10 cellular contexts compared by ENCODE assay signal in genomic region chr17:7019406-7019805, GRCh38. TPM values are rescaled to one million over a fixed set of nuclear protein-coding genes. Genes with fewer than 3 reads are reported as not detected.
DNase-seq lines count a peak whose midpoint lies in the region; TF ChIP-seq lines count a peak whose summit lies in the region.
"Had no signal": no experiment of that assay in that cellular context is flagged by ENCODE, and none has a peak within 500 bp of the region (broad histone marks: within the 10 kb centered on the region; RNA-seq: fewer than 3 reads in every experiment).

No MANE protein-coding gene starts in this region.

- H3K4me1 Mint-ChIP-seq in HFFc6 (ENCODE audit: low read depth): peaks cover 26% of the 10 kb centered on the region

- CTCF ChIA-PET in mammary epithelial cell (lab: Charles Lee; ENCODE audit: low non-redundant PET): no interaction called here

- H3K4me2 ChIP-seq in mammary epithelial cell (ENCODE audit: insufficient read depth, low read depth, low read length): peak overlapping the region; percentile 77
- no peak overlapping the region for H3K4me2 ChIP-seq in trophoblast cell (ENCODE audit: low read length)

- no peak for DNase-seq in HFFc6
- no peak for DNase-seq in mammary epithelial cell
- no peak for DNase-seq in lower leg skin (ENCODE audit: low spot score in 2 of 2)
- no peak for DNase-seq in NCI-H1436 (lab: John Stamatoyannopoulos, UW)
- DNase-seq in NCI-H2227 treated with DMSO at 0.1 percent for 48 hours (lab: John Stamatoyannopoulos, UW): no peak
- no peak for DNase-seq in trophoblast cell
- DNase-seq in C1 segment of cervical spinal cord (lab: John Stamatoyannopoulos, UW): no peak
- DNase-seq: activated CD4-positive, alpha-beta T cell treated with anti-CD3 and anti-CD28 coated beads, Interleukin-2, amount 10 ng/mL, durations not matched to agents 7 days and 5 days; brain microvascular endothelial cell had no signal

- no peak overlapping the region for H3K9ac ChIP-seq in mammary epithelial cell (ENCODE audit: insufficient read depth, low read length)
- peak overlapping the region; percentile 94 to 97 for H3K9ac ChIP-seq in stomach smooth muscle (ENCODE audit: low read length in 2 of 2)
- no peak overlapping the region for H3K9ac ChIP-seq in trophoblast cell (ENCODE audit: low read length)

- H3K27ac Mint-ChIP-seq in HFFc6: peak overlapping the region; percentile 61

- no peak overlapping the region for H2BK12ac ChIP-seq in trophoblast cell (ENCODE audit: low read length)

- no peak overlapping the region for H2BK5ac ChIP-seq in trophoblast cell (ENCODE audit: low read depth, low read length, poor library complexity)

- no peaks in the 10 kb centered on the region for H3K36me3 ChIP-seq in mammary epithelial cell (ENCODE audit: insufficient read depth, low read length)
- peaks cover 2 to 9% of the 10 kb centered on the region in 2 donors for H3K36me3 ChIP-seq in stomach smooth muscle (ENCODE audit: control insufficient read depth in 2 of 2, insufficient read depth in 2 of 2, low read length in 2 of 2)
- peaks cover 12% of the 10 kb centered on the region in 2 experiments for H3K36me3 ChIP-seq in trophoblast cell (ENCODE audit: control insufficient read depth in 1 of 2, insufficient read depth in 2 of 2, low read length in 2 of 2)
- H3K36me3 ChIP-seq: brain microvascular endothelial cell had no signal

- H4K91ac ChIP-seq in trophoblast cell (ENCODE audit: low read depth, low read length): no peak overlapping the region

- H2AK5ac ChIP-seq in trophoblast cell (ENCODE audit: low read length): no peak overlapping the region

- H3K79me1 ChIP-seq in trophoblast cell (ENCODE audit: low read length): peaks cover 11% of the 10 kb centered on the region

- H2AFZ ChIP-seq in mammary epithelial cell (ENCODE audit: low read depth, low read length): peak overlapping the region; percentile 96
- H2AFZ ChIP-seq in trophoblast cell (ENCODE audit: insufficient read depth, low read length, poor library complexity): no peak overlapping the region

- intact Hi-C loops in mammary epithelial cell (cut with micrococcal nuclease): loop anchor here (10.0 kb wide), 1 partner anchor 545 kb away; no protein-coding TSS in a partner anchor
- intact Hi-C loops in lower leg skin (cut with DNase I; ENCODE audit: low total_unique reads): no loop called here

- peaks cover 7% of the 10 kb centered on the region for H3K27me3 Mint-ChIP-seq in HFFc6 (ENCODE audit: insufficient read depth)

- peak overlapping the region; percentile 74; the same call in 1 of the 2 replicates for H3K4me3 Mint-ChIP-seq in HFFc6
- H3K4me3 Mint-ChIP-seq: activated CD4-positive, alpha-beta T cell treated with anti-CD3 and anti-CD28 coated beads, Interleukin-2, amount 10 ng/mL, durations not matched to agents 7 days and 5 days had no signal

- no peak overlapping the region for H4K8ac ChIP-seq in trophoblast cell (ENCODE audit: low read depth, low read length)

- H3K36me3 Mint-ChIP-seq in HFFc6 (ENCODE audit: low read depth): peaks cover 2% of the 10 kb centered on the region

- no peak overlapping the region for H3K4ac ChIP-seq in trophoblast cell (ENCODE audit: low read depth, low read length)

- in situ Hi-C loops in mammary epithelial cell (cut with MboI; ENCODE audit: low sequenced_read_pairs in 2 of 2): loop anchor here (10.0 to 25.0 kb wide), 3 partner anchors 355 to 557 kb away; no protein-coding TSS in a partner anchor

- H3K18ac ChIP-seq in trophoblast cell (ENCODE audit: low read length): no peak overlapping the region

- 60% methylated on average over 1 of the region's 11 CpGs for WGBS in mammary epithelial cell (ENCODE audit: low coverage, missing lambda C conversion rate)
- WGBS in lower leg skin, 2 donors: 14 to 30% methylated on average over 10 to 11 of the region's 11 CpGs
- WGBS in trophoblast cell (ENCODE audit: extremely low coverage, insufficient coverage, insufficient read length): no CpG with 5 or more reads among the region's 11 CpGs

- H3K4me1 ChIP-seq in mammary epithelial cell (ENCODE audit: insufficient read depth, low read length): peaks cover 14% of the 10 kb centered on the region
- H3K4me1 ChIP-seq in stomach smooth muscle (ENCODE audit: control insufficient read depth, insufficient read depth, low read length): peaks cover 63% of the 10 kb centered on the region
- H3K4me1 ChIP-seq in trophoblast cell (ENCODE audit: control insufficient read depth in 1 of 2, insufficient read depth in 2 of 2, low read length in 2 of 2): peaks cover 14 to 25% of the 10 kb centered on the region in 2 experiments

- no peaks in the 10 kb centered on the region for H3K9me3 ChIP-seq in mammary epithelial cell (replicated peaks; ENCODE audit: insufficient read depth, low read length)
- no peaks in the 10 kb centered on the region for H3K9me3 ChIP-seq in stomach smooth muscle (ENCODE audit: control insufficient read depth in 2 of 2, low read length in 2 of 2)
- H3K9me3 ChIP-seq in trophoblast cell (ENCODE audit: insufficient read depth, low read depth, low read length): peaks cover 6% of the 10 kb centered on the region

- no peak overlapping the region for H3K4me3 ChIP-seq in mammary epithelial cell (replicated peaks in 1 of 3; ENCODE audit: insufficient read depth in 1 of 3, low read depth in 2 of 3, low read length in 3 of 3)
- peak overlapping the region; percentile 41 for H3K4me3 ChIP-seq in lower leg skin (ENCODE audit: low read depth, poor library complexity, severe bottlenecking)
- H3K4me3 ChIP-seq in stomach smooth muscle (ENCODE audit: low read length in 2 of 2): peak overlapping the region; percentile 93 to 99
- no peak overlapping the region for H3K4me3 ChIP-seq in trophoblast cell (ENCODE audit: low read depth, low read length)

- no peak overlapping the region for H4K12ac ChIP-seq in trophoblast cell (ENCODE audit: low read depth, low read length)

- peaks cover 1% of the 10 kb centered on the region; the same call in 1 of the 2 replicates for H3K9me3 Mint-ChIP-seq in HFFc6
- H3K9me3 Mint-ChIP-seq: activated CD4-positive, alpha-beta T cell treated with anti-CD3 and anti-CD28 coated beads, Interleukin-2, amount 10 ng/mL, durations not matched to agents 7 days and 5 days had no signal

- H4K20me1 ChIP-seq in mammary epithelial cell (ENCODE audit: insufficient read depth, low read length): no peaks in the 10 kb centered on the region

- no peak for TF ChIP-seq POLR2A in lower leg skin (IDR thresholded peaks at IDR 0.05)

- no peak overlapping the region for H2BK120ac ChIP-seq in trophoblast cell (ENCODE audit: insufficient read depth, low read length, poor library complexity)

- dilution Hi-C loops in mammary epithelial cell (cut with HindIII; ENCODE audit: low sequenced_read_pairs): no loop called here

- H3K27ac ChIP-seq in mammary epithelial cell (ENCODE audit: insufficient read depth, low read depth, low read length) (no peak overlapping the region), stomach smooth muscle (ENCODE audit: low read length) (peak overlapping the region; percentile 94), trophoblast cell (ENCODE audit: low read depth, low read length) (no peak overlapping the region)
- H3K27ac ChIP-seq: brain microvascular endothelial cell had no signal

- no peak overlapping the region for H3K14ac ChIP-seq in trophoblast cell (ENCODE audit: low read length)

- no TSS peak for BruUV-seq in mammary epithelial cell (replicated peaks; lab: Mats Ljungman, UMichigan)

- TF ChIP-seq CTCF in HFFc6 (IDR thresholded peaks at IDR 0.05) (no peak), mammary epithelial cell (conservative IDR thresholded peaks at IDR 0.05 in 1 of 2, IDR thresholded peaks at IDR 0.05 in 1 of 2; ENCODE audit: extremely low read depth in 1 of 2, insufficient read depth in 1 of 2, low read depth in 1 of 2, low read length in 2 of 2) (no peak), lower leg skin (IDR thresholded peaks at IDR 0.05) (no peak)

- H3K27me3 ChIP-seq in mammary epithelial cell (ENCODE audit: insufficient read depth, low read length) (no peaks in the 10 kb centered on the region), stomach smooth muscle (ENCODE audit: control insufficient read depth in 1 of 2, insufficient read depth in 2 of 2, low read length in 2 of 2) (peaks cover 16 to 24% of the 10 kb centered on the region in 2 donors), trophoblast cell (ENCODE audit: insufficient read depth, low read length) (peaks cover 14% of the 10 kb centered on the region)
- H3K27me3 ChIP-seq: brain microvascular endothelial cell had no signal

- H3K23ac ChIP-seq in trophoblast cell (ENCODE audit: low read length): no peak overlapping the region

- H3K79me2 ChIP-seq in mammary epithelial cell (ENCODE audit: insufficient read depth, low read length) (no peaks in the 10 kb centered on the region), trophoblast cell (ENCODE audit: control insufficient read depth, insufficient read depth, low read length, poor library complexity) (peaks cover 1% of the 10 kb centered on the region)

RNA-seq across cellular contexts. Expression of gene BCL6B, which starts 3.4 kb away (rescaled TPM):
- total RNA-seq in HFFc6 (2021; fragmentation: NEBNext Ultra II Directional; extraction: Animal tissue kit (Norgen Biotek cat#: 25700)): not detected
- total RNA-seq in mammary epithelial cell (not detected), lower leg skin (1 to 10 TPM in 3 of 4 donors, under 1 TPM in 1; 0.72 to 5.1 (median 2.1) TPM)
- not detected for polyA plus RNA-seq in mammary epithelial cell
- not detected for polyA minus RNA-seq in mammary epithelial cell
- 0.14 and 0.31 TPM in 2 replicates for polyA plus RNA-seq in trophoblast cell (2013)

RNA-seq across cellular contexts. Expression of gene RNASEK, which starts 7.0 kb away (rescaled TPM):
- total RNA-seq in HFFc6 (2021; fragmentation: NEBNext Ultra II Directional; extraction: Animal tissue kit (Norgen Biotek cat#: 25700)): 100 to 1,000 TPM; 286 to 382 (median 343) TPM
- 100 to 1,000 TPM in 1 of 2 donors, 10 to 100 TPM in 1; 46.0 to 180 TPM for total RNA-seq in mammary epithelial cell
- polyA plus RNA-seq in mammary epithelial cell: 187 TPM
- 404 TPM for polyA minus RNA-seq in mammary epithelial cell
- 100 to 1,000 TPM; 187 to 231 (median 220) TPM for total RNA-seq in lower leg skin
- polyA plus RNA-seq in trophoblast cell (2013): 628 and 654 TPM in 2 replicates

RNA-seq across cellular contexts. Expression of gene SLC16A13, which starts 16.4 kb away (rescaled TPM):
- 1 to 10 TPM; 1.6 to 3.4 (median 1.9) TPM for total RNA-seq in HFFc6 (2021; fragmentation: NEBNext Ultra II Directional; extraction: Animal tissue kit (Norgen Biotek cat#: 25700))
- total RNA-seq in mammary epithelial cell (10 to 100 TPM in 1 of 2 donors, 1 to 10 TPM in 1; 2.7 to 11.9 TPM), lower leg skin (1 to 10 TPM; 1.0 to 5.2 (median 2.6) TPM)
- 10.1 TPM for polyA plus RNA-seq in mammary epithelial cell
- 12.4 TPM for polyA minus RNA-seq in mammary epithelial cell
- polyA plus RNA-seq in trophoblast cell (2013): 23.2 and 24.9 TPM in 2 replicates

RNA-seq across cellular contexts. Expression of gene ALOX12, which starts 23.6 kb away (rescaled TPM):
- not detected for total RNA-seq in HFFc6 (2021; fragmentation: NEBNext Ultra II Directional; extraction: Animal tissue kit (Norgen Biotek cat#: 25700))
- total RNA-seq in mammary epithelial cell (not detected), lower leg skin (10 to 100 TPM; 17.1 to 32.5 (median 21.9) TPM)
- polyA plus RNA-seq in mammary epithelial cell: 0.53 TPM
- 3.7 TPM for polyA minus RNA-seq in mammary epithelial cell
- polyA plus RNA-seq in trophoblast cell (2013): 0.06 TPM in 1 of 2 replicates, not detected in the other
- total RNA-seq: activated CD4-positive, alpha-beta T cell treated with anti-CD3 and anti-CD28 coated beads, Interleukin-2, amount 10 ng/mL, durations not matched to agents 7 days and 5 days had no signal

RNA-seq across cellular contexts. Expression of gene SLC16A11, which starts 24.5 kb away (rescaled TPM):
- total RNA-seq in HFFc6 (2021; fragmentation: NEBNext Ultra II Directional; extraction: Animal tissue kit (Norgen Biotek cat#: 25700)): not detected
- not detected for total RNA-seq in mammary epithelial cell
- not detected for polyA plus RNA-seq in mammary epithelial cell
- not detected for polyA minus RNA-seq in mammary epithelial cell
- total RNA-seq in lower leg skin: 1 to 10 TPM; 1.1 to 6.3 (median 4.1) TPM
- polyA plus RNA-seq in trophoblast cell (2013): 0.51 and 0.96 TPM in 2 replicates
- total RNA-seq: activated CD4-positive, alpha-beta T cell treated with anti-CD3 and anti-CD28 coated beads, Interleukin-2, amount 10 ng/mL, durations not matched to agents 7 days and 5 days had no signal

Comparison
In these comparisons a context has a peak if more than half of its experiments do, and no peak if none do; other contexts are left out.
1. H3K4me3 ChIP-seq: peak in lower leg skin (single experiment) and stomach smooth muscle (2 of 2); none in mammary epithelial cell (0 of 3) and trophoblast cell (single experiment).
2. H3K9ac ChIP-seq: peak in stomach smooth muscle (2 of 2); none in mammary epithelial cell (single experiment) and trophoblast cell (single experiment).